Comparison of ENCODE assay signal across 12 cellular contexts in the genomic region with DNA sequence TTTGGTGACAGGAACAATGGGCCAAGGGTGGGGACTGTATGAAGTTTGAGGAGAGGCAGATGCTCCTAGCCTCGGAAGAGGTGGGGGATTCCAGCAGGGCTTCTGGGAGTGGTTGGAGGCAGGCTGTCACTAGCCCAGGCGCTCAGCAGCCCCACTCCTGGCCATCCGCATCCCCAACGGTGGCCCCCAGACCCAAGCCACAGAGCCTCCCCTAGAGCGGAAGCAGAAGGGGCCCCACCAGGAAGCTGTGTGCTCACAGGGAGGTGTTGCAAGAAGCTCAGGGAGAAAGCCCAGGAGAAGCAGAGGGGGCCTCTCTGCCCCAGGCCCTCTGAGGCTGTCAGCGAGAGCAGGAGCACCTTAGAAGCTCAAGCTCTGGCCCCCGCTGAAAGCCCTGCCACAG. TPM values are rescaled to one million over a fixed set of nuclear protein-coding genes. Genes with fewer than 3 reads are reported as not detected.
DNase-seq lines count a peak whose midpoint lies in the region; ATAC-seq and TF ChIP-seq lines count a peak whose summit lies in the region.
"Had no signal": no experiment of that assay in that cellular context is flagged by ENCODE, and none has a peak within 500 bp of the region (broad histone marks: within the 10 kb centered on the region; RNA-seq: fewer than 3 reads in every experiment).

No MANE protein-coding gene starts in this region.

- H3K4me3 Mint-ChIP-seq in activated naive CD4-positive, alpha-beta T cell treated with anti-CD3 and anti-CD28 coated beads, Interleukin-2, amount 10 ng/mL, durations not matched to agents 7 days and 5 days: no peak overlapping the region
- H3K4me3 Mint-ChIP-seq in WTC11: no peak overlapping the region

- peaks cover 3% of the 10 kb centered on the region for H3K36me3 Mint-ChIP-seq in activated naive CD4-positive, alpha-beta T cell treated with anti-CD3 and anti-CD28 coated beads, Interleukin-2, amount 10 ng/mL, durations not matched to agents 7 days and 5 days
- no peaks in the 10 kb centered on the region for H3K36me3 Mint-ChIP-seq in WTC11

- H3K27ac ChIP-seq in neutrophil: peak overlapping the region; percentile 98

- peaks cover 7% of the 10 kb centered on the region for H3K27me3 Mint-ChIP-seq in activated naive CD4-positive, alpha-beta T cell treated with anti-CD3 and anti-CD28 coated beads, Interleukin-2, amount 10 ng/mL, durations not matched to agents 7 days and 5 days
- H3K27me3 Mint-ChIP-seq in WTC11 (ENCODE audit: low read depth): no peaks in the 10 kb centered on the region

- H3K4me1 Mint-ChIP-seq in activated naive CD4-positive, alpha-beta T cell treated with anti-CD3 and anti-CD28 coated beads, Interleukin-2, amount 10 ng/mL, durations not matched to agents 7 days and 5 days: peaks cover 27% of the 10 kb centered on the region
- peaks cover 3% of the 10 kb centered on the region; the same call in 1 of the 2 replicates for H3K4me1 Mint-ChIP-seq in WTC11

- DNase-seq in activated naive CD4-positive, alpha-beta T cell treated with anti-CD3 and anti-CD28 coated beads, Interleukin-2, amount 10 ng/mL, durations not matched to agents 7 days and 5 days: peak; percentile 40
- DNase-seq in activated naive CD4-positive, alpha-beta T cell treated with Interleukin-2 at 50 U/mL for 16 hours: no peak
- DNase-seq in Kasumi-1 (lab: John Stamatoyannopoulos, UW) (peak; percentile 98), WTC11 (ENCODE audit: low spot score) (no peak), HT-29 (ENCODE audit: low spot score) (no peak), SHP77 (lab: John Stamatoyannopoulos, UW) (no peak)
- no peak for DNase-seq in stimulated activated CD4-positive, alpha-beta T cell treated with anti-CD3 and anti-CD28 coated beads, Interleukin-4, amount 100 ng/mL, for 24 hours
- DNase-seq: activated effector memory CD4-positive, alpha-beta T cell treated with anti-CD3 and anti-CD28 coated beads, Interleukin-2, amount 50 U/mL, for 16 hours; central memory CD4-positive, alpha-beta T cell; Karpas-422; NCI-H226 had no signal

- POLR2A ChIA-PET in WTC11 (lab: Charles Lee): interaction anchor here (0.9 kb wide), 1 partner anchor 47 kb away, joined by 3 read pairs; no protein-coding TSS in a partner anchor

- CTCF ChIA-PET in activated naive CD4-positive, alpha-beta T cell treated with anti-CD3 and anti-CD28 coated beads, Interleukin-2, amount 10 ng/mL, durations not matched to agents 7 days and 5 days (lab: Charles Lee): interaction anchor here (0.9 to 1.2 kb wide), 2 partner anchors 19 to 84 kb away, joined by 3 read pairs; no protein-coding TSS in a partner anchor
- CTCF ChIA-PET in WTC11 (lab: Charles Lee): interaction anchor here (0.5 to 2.5 kb wide), 7 partner anchors 12 to 87 kb away, joined by 3 to 7 read pairs (median 3); partner anchors contain the start of gene ZNF414

- no peaks in the 10 kb centered on the region for H3K9me3 ChIP-seq in neutrophil

- H3K4me3 ChIP-seq in neutrophil (ENCODE audit: low read depth in 1 of 2, low read length in 1 of 2): peak overlapping the region; percentile 56 to 63

- H3K27me3 ChIP-seq in neutrophil: no peaks in the 10 kb centered on the region

- TF ChIP-seq CTCF in WTC11 (IDR thresholded peaks at IDR 0.05) (no peak), neutrophil (IDR thresholded peaks at IDR 0.05) (no peak)

- H3K9me3 Mint-ChIP-seq in activated naive CD4-positive, alpha-beta T cell treated with anti-CD3 and anti-CD28 coated beads, Interleukin-2, amount 10 ng/mL, durations not matched to agents 7 days and 5 days: no peaks in the 10 kb centered on the region
- H3K9me3 Mint-ChIP-seq in WTC11: no peaks in the 10 kb centered on the region

- H3K36me3 ChIP-seq in neutrophil: peaks cover 84% of the 10 kb centered on the region

- no peak for ATAC-seq in WTC11

- H3K27ac Mint-ChIP-seq in activated naive CD4-positive, alpha-beta T cell treated with anti-CD3 and anti-CD28 coated beads, Interleukin-2, amount 10 ng/mL, durations not matched to agents 7 days and 5 days: peak overlapping the region; percentile 42
- peak overlapping the region; percentile 36; the same call in 1 of the 2 replicates for H3K27ac Mint-ChIP-seq in WTC11

- peaks cover 93 to 98% of the 10 kb centered on the region in 2 experiments for H3K4me1 ChIP-seq in neutrophil (ENCODE audit: control insufficient read depth in 1 of 2, insufficient read depth in 1 of 2, low read depth in 1 of 2, low read length in 1 of 2)

TF ChIP-seq in WTC11, 78 proteins besides CTCF, POLR2A, EP300 and RAD21 (continues in another document):
- TF ChIP-seq, protein P1, sequence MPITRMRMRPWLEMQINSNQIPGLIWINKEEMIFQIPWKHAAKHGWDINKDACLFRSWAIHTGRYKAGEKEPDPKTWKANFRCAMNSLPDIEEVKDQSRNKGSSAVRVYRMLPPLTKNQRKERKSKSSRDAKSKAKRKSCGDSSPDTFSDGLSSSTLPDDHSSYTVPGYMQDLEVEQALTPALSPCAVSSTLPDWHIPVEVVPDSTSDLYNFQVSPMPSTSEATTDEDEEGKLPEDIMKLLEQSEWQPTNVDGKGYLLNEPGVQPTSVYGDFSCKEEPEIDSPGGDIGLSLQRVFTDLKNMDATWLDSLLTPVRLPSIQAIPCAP (CRISPR knock-in tag; IDR thresholded peaks at IDR 0.05): no peak
- TF ChIP-seq HMGXB4 (CRISPR knock-in tag; IDR thresholded peaks at IDR 0.05): no peak
- TF ChIP-seq PRRX2 (CRISPR knock-in tag; IDR thresholded peaks at IDR 0.05): no peak
- TF ChIP-seq, protein P2, sequence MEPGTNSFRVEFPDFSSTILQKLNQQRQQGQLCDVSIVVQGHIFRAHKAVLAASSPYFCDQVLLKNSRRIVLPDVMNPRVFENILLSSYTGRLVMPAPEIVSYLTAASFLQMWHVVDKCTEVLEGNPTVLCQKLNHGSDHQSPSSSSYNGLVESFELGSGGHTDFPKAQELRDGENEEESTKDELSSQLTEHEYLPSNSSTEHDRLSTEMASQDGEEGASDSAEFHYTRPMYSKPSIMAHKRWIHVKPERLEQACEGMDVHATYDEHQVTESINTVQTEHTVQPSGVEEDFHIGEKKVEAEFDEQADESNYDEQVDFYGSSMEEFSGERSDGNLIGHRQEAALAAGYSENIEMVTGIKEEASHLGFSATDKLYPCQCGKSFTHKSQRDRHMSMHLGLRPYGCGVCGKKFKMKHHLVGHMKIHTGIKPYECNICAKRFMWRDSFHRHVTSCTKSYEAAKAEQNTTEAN (CRISPR knock-in tag; IDR thresholded peaks at IDR 0.05): no peak
- TF ChIP-seq ZNF512 (CRISPR knock-in tag; IDR thresholded peaks at IDR 0.05; ENCODE audit: borderline replicate concordance): no peak
- TF ChIP-seq NFE2L1 (CRISPR knock-in tag; IDR thresholded peaks at IDR 0.05): no peak
- TF ChIP-seq ZNF671 (CRISPR knock-in tag; IDR thresholded peaks at IDR 0.05): no peak
- TF ChIP-seq ATF3 (CRISPR knock-in tag; conservative IDR thresholded peaks at IDR 0.05): no peak
- no peak for TF ChIP-seq FOXP1 (CRISPR knock-in tag; IDR thresholded peaks at IDR 0.05; ENCODE audit: borderline replicate concordance)

RNA-seq across cellular contexts. Expression of gene PRAM1, which starts 8.3 kb away (rescaled TPM):
- 0.46 to 1.1 TPM (median 0.66 TPM) in 3 replicates for total RNA-seq in WTC11 (2021)
- not detected in 2 replicates for total RNA-seq in HT-29 (2014; rRNA removed; shearing (Covaris generic))

RNA-seq across cellular contexts. Expression of gene ZNF414, which starts 19.8 kb away (rescaled TPM):
- total RNA-seq in WTC11 (2021): 38.2 to 47.4 TPM (median 46.1 TPM) in 3 replicates
- 9.8 and 15.7 TPM in 2 replicates for total RNA-seq in HT-29 (2014; rRNA removed; shearing (Covaris generic))

RNA-seq across cellular contexts. Expression of gene HNRNPM, which starts 49.4 kb away (rescaled TPM):
- 309 to 416 TPM (median 343 TPM) in 3 replicates for total RNA-seq in WTC11 (2021)
- total RNA-seq in HT-29 (2014; rRNA removed; shearing (Covaris generic)): 162 and 178 TPM in 2 replicates

Comparison
In these comparisons a context has a peak if more than half of its experiments do, and no peak if none do; other contexts are left out.
1. DNase-seq: peak in activated naive CD4-positive, alpha-beta T cell treated with anti-CD3 and anti-CD28 coated beads, Interleukin-2, amount 10 ng/mL, durations not matched to agents 7 days and 5 days (single experiment) and Kasumi-1 (2 of 2); none in activated naive CD4-positive, alpha-beta T cell treated with Interleukin-2 at 50 U/mL for 16 hours (single experiment), WTC11 (single experiment), HT-29 (single experiment), SHP77 (0 of 2) and stimulated activated CD4-positive, alpha-beta T cell treated with anti-CD3 and anti-CD28 coated beads, Interleukin-4, amount 100 ng/mL, for 24 hours (single experiment).